23 cellular contexts compared by ENCODE assay signal in genomic region chr6:34967461-34967860, GRCh38.
"Had no signal": no experiment of that assay in that cellular context is flagged by ENCODE, and none has a peak within 500 bp of the region (broad histone marks: within the 10 kb centered on the region; RNA-seq: fewer than 3 reads in every experiment).

No MANE protein-coding gene starts in this region.

- H3K27me3 ChIP-seq: dorsolateral prefrontal cortex, esophagus squamous epithelium, gastrocnemius medialis, heart right ventricle, left lung had no signal

- H3K27ac ChIP-seq: coronary artery, dorsolateral prefrontal cortex, epithelial cell of prostate, esophagus squamous epithelium, gastrocnemius medialis, left lung, lower lobe of right lung had no signal

- H3K4me1 ChIP-seq: left lung had no signal

- H3K4me3 ChIP-seq: coronary artery, dorsolateral prefrontal cortex, esophagus squamous epithelium, gastrocnemius medialis, heart right ventricle, left lung, lower lobe of right lung, mucosa of descending colon had no signal

- H3K9me3 Mint-ChIP-seq: mesothelial cell of epicardium had no signal

- ATAC-seq: esophagus mucosa, gastrocnemius medialis, left cardiac atrium, left lung, left ventricle myocardium superior, lower lobe of right lung, mucosa of descending colon had no signal

- H3K27ac Mint-ChIP-seq: mesothelial cell of epicardium had no signal

- H3K9me3 ChIP-seq: esophagus squamous epithelium, gastrocnemius medialis, left lung, lower lobe of right lung, mucosa of descending colon had no signal

- DNase-seq: dermis blood vessel endothelial cell; dorsolateral prefrontal cortex; effector CD4-positive, alpha-beta T cell; effector memory CD4-positive, alpha-beta T cell; erythroblast; esophagus squamous epithelium; foreskin fibroblast; foreskin melanocyte; gastrocnemius medialis; glutamatergic neuron; head of caudate nucleus; heart right ventricle; hippocampal formation; left cardiac atrium; left lung; left ventricle myocardium superior; lower lobe of right lung; mesenchymal stem cell; mucosa of descending colon had no signal

- H3K4me3 Mint-ChIP-seq: mesothelial cell of epicardium had no signal
